In genomic region chr6:146962332-146962731, GRCh38 we compare ENCODE assay signal across 23 cellular contexts.
A peak's percentile ranks its signal among the peaks of the same experiment; 100 is the strongest.
DNase-seq lines count a peak whose midpoint lies in the region; FAIRE-seq and TF ChIP-seq lines count a peak whose summit lies in the region.
"Had no signal": no experiment of that assay in that cellular context is flagged by ENCODE, and none has a peak within 500 bp of the region (broad histone marks: within the 10 kb centered on the region; RNA-seq: fewer than 3 reads in every experiment).

No MANE protein-coding gene starts in this region.

- no peaks in the 10 kb centered on the region for H3K9me1 ChIP-seq in keratinocyte (ENCODE audit: control insufficient read depth, extremely low read depth, insufficient read depth, low read length)

- dilution Hi-C loops in keratinocyte (cut with MboI; ENCODE audit: extremely low pct_ligation_motif_present, low sequenced_read_pairs): no loop called here

- H3K27ac ChIP-seq in keratinocyte (ENCODE audit: control insufficient read depth, insufficient read depth, low read length): no peak overlapping the region
- H3K27ac ChIP-seq: BLaER1 had no signal

- TF ChIP-seq CTCF in keratinocyte (optimal IDR thresholded peaks at IDR 0.05 in 1 of 3, IDR thresholded peaks at IDR 0.05 in 1 of 3, conservative IDR thresholded peaks at IDR 0.05 in 1 of 3; ENCODE audit: extremely low read depth in 1 of 3, insufficient read depth in 2 of 3, low read length in 3 of 3) (no peak), type B pancreatic cell (conservative IDR thresholded peaks at IDR 0.05) (no peak), nephron progenitor cell (IDR thresholded peaks at IDR 0.05) (no peak)

- H3K4me1 Mint-ChIP-seq in type B pancreatic cell (ENCODE audit: unreplicated experiment) (peaks cover 4% of the 10 kb centered on the region), nephron progenitor cell (no peaks in the 10 kb centered on the region)
- H3K4me1 Mint-ChIP-seq: CD8-positive, alpha-beta memory T cell had no signal

- H2AFZ ChIP-seq in keratinocyte (ENCODE audit: control insufficient read depth, low read length): no peak overlapping the region

- H3K27ac Mint-ChIP-seq in type B pancreatic cell (peak overlapping the region; percentile 90), nephron progenitor cell (no peak overlapping the region)
- H3K27ac Mint-ChIP-seq: CD8-positive, alpha-beta memory T cell had no signal

- in situ Hi-C loops in ACHN (cut with HindIII; ENCODE audit: low pct_ligation_motif_present, low pct_unique_long_range_greater_than_20kb, low sequenced_read_pairs): no loop called here

- peaks cover 12% of the 10 kb centered on the region for H3K4me1 ChIP-seq in keratinocyte (ENCODE audit: control insufficient read depth, extremely low read depth, insufficient read depth, low read length)
- H3K4me1 ChIP-seq: BLaER1 had no signal

- H3K4me3 ChIP-seq in keratinocyte (ENCODE audit: control insufficient read depth in 2 of 3, extremely low read depth in 1 of 3, insufficient read depth in 2 of 3, low read depth in 1 of 3, low read length in 3 of 3): no peak overlapping the region
- H3K4me3 ChIP-seq: BLaER1 had no signal

- H3K9me3 ChIP-seq in keratinocyte (ENCODE audit: control insufficient read depth, low read depth, low read length): peaks cover 8% of the 10 kb centered on the region

- no peaks in the 10 kb centered on the region for H3K79me2 ChIP-seq in keratinocyte (ENCODE audit: control insufficient read depth, insufficient read depth, low read length)

- H3K36me3 Mint-ChIP-seq in type B pancreatic cell: peaks cover 13% of the 10 kb centered on the region
- H3K36me3 Mint-ChIP-seq in nephron progenitor cell (ENCODE audit: low read depth): peaks cover 13% of the 10 kb centered on the region

- no peak overlapping the region for H3K9ac ChIP-seq in keratinocyte (ENCODE audit: control insufficient read depth, extremely low read depth, insufficient read depth, low read length)
- H3K9ac ChIP-seq: BLaER1, SK-N-SH had no signal

- H3K4me3 Mint-ChIP-seq in type B pancreatic cell: peak overlapping the region; percentile 48
- H3K4me3 Mint-ChIP-seq in nephron progenitor cell: no peak overlapping the region
- H3K4me3 Mint-ChIP-seq: CD8-positive, alpha-beta memory T cell had no signal

- no peaks in the 10 kb centered on the region for H3K36me3 ChIP-seq in keratinocyte (ENCODE audit: control insufficient read depth in 2 of 2, extremely low read depth in 1 of 2, insufficient read depth in 2 of 2, low read length in 2 of 2)
- H3K36me3 ChIP-seq: BLaER1 had no signal

- H3K27me3 ChIP-seq in keratinocyte (ENCODE audit: control insufficient read depth, extremely low read depth, insufficient read depth, low read length): no peaks in the 10 kb centered on the region
- H3K27me3 ChIP-seq: BLaER1 had no signal

- no peaks in the 10 kb centered on the region for H4K20me1 ChIP-seq in keratinocyte (ENCODE audit: control insufficient read depth, extremely low read depth, insufficient read depth, low read length)
- H4K20me1 ChIP-seq: BLaER1 had no signal

- H3K4me2 ChIP-seq in keratinocyte (ENCODE audit: control insufficient read depth, extremely low read depth, insufficient read depth, low read depth, low read length): no peak overlapping the region
- H3K4me2 ChIP-seq: BLaER1, SK-N-SH had no signal

- DNase-seq in RPMI7951 (ENCODE audit: low read depth) (peak; percentile 16), dermis microvascular lymphatic vessel endothelial cell (ENCODE audit: low read depth in 2 of 2) (peak; percentile 36 to 62), keratinocyte (ENCODE audit: low read depth, low spot score) (no peak), type B pancreatic cell (ENCODE audit: extremely low spot score, unreplicated experiment) (no peak), NCI-H1092 treated with DMSO at 0.1 percent for 48 hours (lab: John Stamatoyannopoulos, UW) (no peak), ACHN (no peak), nephron progenitor cell (no peak)
- DNase-seq: CD8-positive, alpha-beta memory T cell; DMS79 treated with DMSO at 0.1 percent for 48 hours; GOT3; MV-4-11; NCI-H1436 treated with DMSO at 0.1 percent for 48 hours; NCI-H2029 treated with DMSO at 0.1 percent for 48 hours; NCI-H2171 treated with DMSO at 0.1 percent for 48 hours; NCI-H510A; NCI-H82; PC-3; SK-N-SH had no signal

- H3K27me3 Mint-ChIP-seq in type B pancreatic cell (peaks cover 4% of the 10 kb centered on the region), nephron progenitor cell (ENCODE audit: low read depth, poor library complexity) (no peaks in the 10 kb centered on the region)
- H3K27me3 Mint-ChIP-seq: CD8-positive, alpha-beta memory T cell had no signal

- H3K9me3 Mint-ChIP-seq in type B pancreatic cell (peaks cover 14% of the 10 kb centered on the region), nephron progenitor cell (peaks cover 34% of the 10 kb centered on the region)

- FAIRE-seq in keratinocyte (lab: Jason Lieb, UNC): peak; percentile 67
- FAIRE-seq: D721Med, G401.6, GM12891, GM18507 had no signal

Comparison
In these comparisons a context has a peak if more than half of its experiments do, and no peak if none do; other contexts are left out.
1. DNase-seq: peak in RPMI7951 (single experiment) and dermis microvascular lymphatic vessel endothelial cell (2 of 2); none in keratinocyte (single experiment), type B pancreatic cell (single experiment), NCI-H1092 treated with DMSO at 0.1 percent for 48 hours (single experiment), ACHN (single experiment) and nephron progenitor cell (single experiment).